ENCODE assay signal across 10 cellular contexts in the genomic region with DNA sequence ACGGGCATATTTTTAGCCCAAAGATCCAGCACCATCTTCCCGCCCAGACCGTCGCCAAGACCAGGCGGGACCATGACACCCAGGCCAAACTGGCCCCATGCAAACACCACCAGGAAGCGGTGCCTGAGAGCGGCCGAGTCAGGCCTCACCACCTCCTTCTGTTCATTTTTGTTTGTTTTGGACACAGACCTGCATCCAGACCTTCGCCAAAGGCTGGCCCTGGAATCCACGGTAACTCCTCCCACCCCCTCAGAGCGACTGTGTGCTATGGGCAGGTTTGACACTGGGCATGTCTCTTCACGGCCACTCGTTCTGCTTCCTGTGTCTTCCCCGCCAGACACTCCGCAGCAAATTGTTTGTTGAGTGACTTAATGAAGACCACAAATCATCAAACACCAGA. TPM values are rescaled to one million over a fixed set of nuclear protein-coding genes. Genes with fewer than 3 reads are reported as not detected.
DNase-seq lines count a peak whose midpoint lies in the region; ATAC-seq, FAIRE-seq and TF ChIP-seq lines count a peak whose summit lies in the region.
"Had no signal": no experiment of that assay in that cellular context is flagged by ENCODE, and none has a peak within 500 bp of the region (broad histone marks: within the 10 kb centered on the region; RNA-seq: fewer than 3 reads in every experiment).

No MANE protein-coding gene starts in this region.

- H3K27me3 ChIP-seq in brain microvascular endothelial cell (replicated peaks): no peaks in the 10 kb centered on the region
- H3K27me3 ChIP-seq in stomach smooth muscle (ENCODE audit: control insufficient read depth in 1 of 2, insufficient read depth in 2 of 2, low read length in 2 of 2): no peaks in the 10 kb centered on the region

- ATAC-seq in HG03565 (IDR thresholded peaks at IDR 0.05; ENCODE audit: unreplicated experiment) (no peak), HG03469 (IDR thresholded peaks at IDR 0.05; ENCODE audit: unreplicated experiment) (no peak)
- ATAC-seq: stimulated activated effector memory CD8-positive, alpha-beta T cell treated with anti-CD3 and anti-CD28 coated beads, Interleukin-12 subunit alpha, Interleukin-12 subunit beta, amount 100 ng/mL, for 72 hours had no signal

- DNase-seq in brain microvascular endothelial cell: no peak
- peak; percentile 90 for DNase-seq in kidney
- DNase-seq in OCI-M1 (lab: John Stamatoyannopoulos, UW): no peak
- DNase-seq in epidermal melanocyte (ENCODE audit: insufficient read length, low spot score): no peak
- DNase-seq: activated gamma-delta T cell had no signal

- H3K27ac ChIP-seq in brain microvascular endothelial cell: peak overlapping the region; percentile 99
- peak overlapping the region; percentile 99 for H3K27ac ChIP-seq in kidney (ENCODE audit: low read depth in 2 of 2, low read length in 2 of 2)
- H3K27ac ChIP-seq in stomach smooth muscle (ENCODE audit: low read length): peak overlapping the region; percentile 98

- no peak for TF ChIP-seq EP300 in Ishikawa (IDR thresholded peaks at IDR 0.05; ENCODE audit: borderline replicate concordance)

- peak overlapping the region in 1 of 2 donors; percentile 55 for H3K9ac ChIP-seq in kidney (ENCODE audit: low read length in 2 of 2)
- peak overlapping the region in 1 of 2 donors; percentile 38 for H3K9ac ChIP-seq in stomach smooth muscle (ENCODE audit: low read length in 2 of 2)

- peaks cover 39 to 42% of the 10 kb centered on the region in 2 donors for H3K4me1 ChIP-seq in kidney (ENCODE audit: control insufficient read depth in 1 of 2, insufficient read depth in 1 of 2, low read depth in 1 of 2, low read length in 2 of 2)
- H3K4me1 ChIP-seq in stomach smooth muscle (ENCODE audit: control insufficient read depth, insufficient read depth, low read length): peaks cover 84% of the 10 kb centered on the region

- no peak overlapping the region for H3K4me3 ChIP-seq in brain microvascular endothelial cell (ENCODE audit: low read depth, low read length)
- no peak overlapping the region for H3K4me3 ChIP-seq in kidney (ENCODE audit: low read length in 2 of 2)
- no peak overlapping the region for H3K4me3 ChIP-seq in stomach smooth muscle (ENCODE audit: low read length in 2 of 2)

- intact Hi-C loops in kidney (cut with DNase I): no loop called here

- in situ Hi-C loops in brain microvascular endothelial cell (cut with HindIII; ENCODE audit: low pct_ligation_motif_present, low sequenced_read_pairs): no loop called here

- TF ChIP-seq CTCF in brain microvascular endothelial cell (IDR thresholded peaks at IDR 0.05; ENCODE audit: low read depth, low read length, missing control alignments) (no peak), kidney (IDR thresholded peaks at IDR 0.05; ENCODE audit: borderline replicate concordance, extremely low read depth, insufficient read depth) (no peak)

- no peak for TF ChIP-seq RAD21 in Ishikawa (IDR thresholded peaks at IDR 0.05; ENCODE audit: low read depth)

- no peak for FAIRE-seq in kidney (lab: Jason Lieb, UNC)

- H3K36me3 ChIP-seq in brain microvascular endothelial cell (replicated peaks): no peaks in the 10 kb centered on the region
- peaks cover 3 to 4% of the 10 kb centered on the region in 2 donors for H3K36me3 ChIP-seq in kidney (ENCODE audit: control insufficient read depth in 1 of 2, insufficient read depth in 2 of 2, low read length in 2 of 2)
- peaks cover 3 to 4% of the 10 kb centered on the region in 2 donors for H3K36me3 ChIP-seq in stomach smooth muscle (ENCODE audit: control insufficient read depth in 2 of 2, insufficient read depth in 2 of 2, low read length in 2 of 2)

- H3K9me3 ChIP-seq in kidney (ENCODE audit: control insufficient read depth in 1 of 2, low read length in 2 of 2) (no peaks in the 10 kb centered on the region), stomach smooth muscle (ENCODE audit: control insufficient read depth in 2 of 2, low read length in 2 of 2) (no peaks in the 10 kb centered on the region)

TF ChIP-seq in Ishikawa, 13 proteins besides CTCF, POLR2A, EP300 and RAD21:
- TF ChIP-seq NFIC (IDR thresholded peaks at IDR 0.05) (peak; percentile 43; the same call in 1 of the 2 replicates), CREB1 (IDR thresholded peaks at IDR 0.05; ENCODE audit: low read depth) (no peak)
- TF ChIP-seq, protein P1, sequence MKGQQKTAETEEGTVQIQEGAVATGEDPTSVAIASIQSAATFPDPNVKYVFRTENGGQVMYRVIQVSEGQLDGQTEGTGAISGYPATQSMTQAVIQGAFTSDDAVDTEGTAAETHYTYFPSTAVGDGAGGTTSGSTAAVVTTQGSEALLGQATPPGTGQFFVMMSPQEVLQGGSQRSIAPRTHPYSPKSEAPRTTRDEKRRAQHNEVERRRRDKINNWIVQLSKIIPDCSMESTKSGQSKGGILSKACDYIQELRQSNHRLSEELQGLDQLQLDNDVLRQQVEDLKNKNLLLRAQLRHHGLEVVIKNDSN (IDR thresholded peaks at IDR 0.05): no peak

RNA-seq across cellular contexts. Expression of a gene that starts 47.2 kb away (rescaled TPM):
- total RNA-seq in kidney: 205 TPM
- 18.7 TPM for polyA plus RNA-seq in kidney (ENCODE audit: insufficient read depth, low read depth, low replicate concordance)
